8 cellular contexts compared by ENCODE assay signal in genomic region chr1:110053557-110054428, GRCh38. TPM values are rescaled to one million over a fixed set of nuclear protein-coding genes. Genes with fewer than 3 reads are reported as not detected.
DNase-seq lines count a peak whose midpoint lies in the region; ATAC-seq and TF ChIP-seq lines count a peak whose summit lies in the region.

No MANE protein-coding gene starts in this region.

- peaks cover 93% of the 10 kb centered on the region for H3K36me3 ChIP-seq in OCI-LY7 (ENCODE audit: insufficient read depth, low read length)
- H3K36me3 ChIP-seq in upper lobe of right lung: peaks cover 93% of the 10 kb centered on the region

- CTCF ChIA-PET in OCI-LY7 (lab: Charles Lee; ENCODE audit: unreplicated experiment): interaction anchor here (0.8 to 2.0 kb wide), 2 partner anchors 12 to 52 kb away, joined by 3 to 7 read pairs; no protein-coding TSS in a partner anchor

- peak; percentile 75 for ATAC-seq in upper lobe of right lung

- no peak overlapping the region for H3K27ac ChIP-seq in OCI-LY7 (ENCODE audit: low read depth, low read length, poor library complexity, severe bottlenecking)
- no peak overlapping the region for H3K27ac ChIP-seq in upper lobe of right lung

- no peaks in the 10 kb centered on the region for H3K27me3 Mint-ChIP-seq in activated T-cell treated with anti-CD3 and anti-CD28 coated beads, Interleukin-2, amount 50 U/mL, for 24 hours

- no peaks in the 10 kb centered on the region for H3K9me3 Mint-ChIP-seq in activated T-cell treated with anti-CD3 and anti-CD28 coated beads, Interleukin-2, amount 50 U/mL, for 24 hours

- BruUV-seq in OCI-LY7 (replicated peaks; lab: Mats Ljungman, UMichigan): no TSS peak

- no peak overlapping the region for H2AFZ ChIP-seq in OCI-LY7 (ENCODE audit: low read length)

- H3K4me3 Mint-ChIP-seq in activated T-cell treated with anti-CD3 and anti-CD28 coated beads, Interleukin-2, amount 50 U/mL, for 24 hours: no peak overlapping the region

- no peak overlapping the region for H3K4me3 ChIP-seq in AG09309 (ENCODE audit: control insufficient read depth, low read depth, low read length)
- no peak overlapping the region for H3K4me3 ChIP-seq in OCI-LY7 (ENCODE audit: low read depth, low read length, poor library complexity, severe bottlenecking)
- no peak overlapping the region for H3K4me3 ChIP-seq in fibroblast of mammary gland (ENCODE audit: control insufficient read depth, low read depth, low read length)
- H3K4me3 ChIP-seq in upper lobe of right lung: no peak overlapping the region

- intact Hi-C loops in OCI-LY7 (cut with micrococcal nuclease; ENCODE audit: unreplicated experiment) (loop anchor here (1.0 kb wide), 1 partner anchor 53 kb away; no protein-coding TSS in a partner anchor), upper lobe of right lung (cut with DNase I) (loop anchor here (10.0 kb wide), 1 partner anchor 51 kb away; no protein-coding TSS in a partner anchor)

- H4K20me1 ChIP-seq in OCI-LY7 (ENCODE audit: insufficient read depth, low read length): no peaks in the 10 kb centered on the region

- peak; percentile 97 for TF ChIP-seq CTCF in AG09309 (IDR thresholded peaks at IDR 0.05; ENCODE audit: control insufficient read depth, insufficient read depth, low read depth, low read length, missing control alignments)
- TF ChIP-seq CTCF in OCI-LY7 (conservative IDR thresholded peaks at IDR 0.05; ENCODE audit: low read length): peak; percentile 96
- TF ChIP-seq CTCF in fibroblast of mammary gland (conservative IDR thresholded peaks at IDR 0.05; ENCODE audit: control insufficient read depth, insufficient read depth, low read depth, low read length): peak; percentile 94
- peak; percentile 96 for TF ChIP-seq CTCF in upper lobe of right lung (IDR thresholded peaks at IDR 0.05)

- no peaks in the 10 kb centered on the region for H3K27me3 ChIP-seq in upper lobe of right lung

- no peak overlapping the region for H3K4me2 ChIP-seq in OCI-LY7 (ENCODE audit: low read length)

- H3K27ac Mint-ChIP-seq in activated T-cell treated with anti-CD3 and anti-CD28 coated beads, Interleukin-2, amount 50 U/mL, for 24 hours: no peak overlapping the region

- H3K79me2 ChIP-seq in OCI-LY7 (ENCODE audit: insufficient read depth, low read depth, low read length): no peaks in the 10 kb centered on the region

- peaks cover 98% of the 10 kb centered on the region for H3K36me3 Mint-ChIP-seq in activated T-cell treated with anti-CD3 and anti-CD28 coated beads, Interleukin-2, amount 50 U/mL, for 24 hours (ENCODE audit: low read depth)

- POLR2A ChIA-PET in OCI-LY7 (lab: Charles Lee): interaction anchor here (0.6 to 1.0 kb wide), 3 partner anchors 9 to 401 kb away, joined by 3 to 6 read pairs (median 5); no protein-coding TSS in a partner anchor

- no peaks in the 10 kb centered on the region for H3K9me2 ChIP-seq in OCI-LY7 (ENCODE audit: insufficient read depth, low read length)

- H3K4me1 ChIP-seq in OCI-LY7 (ENCODE audit: insufficient read depth, low read length, poor library complexity, severe bottlenecking): no peaks in the 10 kb centered on the region
- peaks cover 8% of the 10 kb centered on the region for H3K4me1 ChIP-seq in upper lobe of right lung

- no peaks in the 10 kb centered on the region for H3K4me1 Mint-ChIP-seq in activated T-cell treated with anti-CD3 and anti-CD28 coated beads, Interleukin-2, amount 50 U/mL, for 24 hours (ENCODE audit: low read depth)

- no peak for DNase-seq in AG09309 (ENCODE audit: low read depth)
- DNase-seq in GM19238 (ENCODE audit: insufficient read length, low spot score): peak; percentile 64
- DNase-seq in OCI-LY7 (ENCODE audit: low spot score): peak; percentile 63
- DNase-seq in activated T-cell treated with anti-CD3 and anti-CD28 coated beads, Interleukin-2, amount 50 U/mL, for 24 hours: peak; percentile 82
- peak; percentile 42 for DNase-seq in fibroblast of mammary gland (ENCODE audit: low read depth)
- DNase-seq in occipital lobe (lab: John Stamatoyannopoulos, UW): peak; percentile 44
- peak; percentile 78 for DNase-seq in upper lobe of right lung
- DNase-seq in NCI-H526 treated with DMSO at 0.1 percent for 48 hours (lab: John Stamatoyannopoulos, UW): no peak

- H3K9me3 ChIP-seq in OCI-LY7 (ENCODE audit: low read length) (no peaks in the 10 kb centered on the region), upper lobe of right lung (no peaks in the 10 kb centered on the region)

RNA-seq across cellular contexts. Expression of gene ALX3, which starts 16.7 kb away (rescaled TPM):
- not detected in 2 replicates for total RNA-seq in OCI-LY7 (2014; rRNA removed; shearing (Covaris generic))
- total RNA-seq in OCI-LY7 (2022): not detected in 2 replicates
- total RNA-seq in occipital lobe: 0.31 TPM
- not detected for total RNA-seq in upper lobe of right lung

RNA-seq across cellular contexts. Expression of gene STRIP1, which starts 19.4 kb away (rescaled TPM):
- total RNA-seq in OCI-LY7 (2014; rRNA removed; shearing (Covaris generic)): 33.1 and 45.5 TPM in 2 replicates
- total RNA-seq in OCI-LY7 (2022) (42.2 and 43.7 TPM in 2 replicates), occipital lobe (102 TPM), upper lobe of right lung (35.6 TPM)

RNA-seq across cellular contexts. Expression of gene UBL4B, which starts 58.5 kb away (rescaled TPM):
- total RNA-seq in OCI-LY7 (2014; rRNA removed; shearing (Covaris generic)): 0.41 TPM in 1 of 2 replicates, not detected in the other
- total RNA-seq in OCI-LY7 (2022) (not detected in 2 replicates), occipital lobe (not detected), upper lobe of right lung (not detected)

Comparison
In these comparisons a context has a peak if more than half of its experiments do, and no peak if none do; other contexts are left out.
1. DNase-seq: peak in GM19238 (single experiment), OCI-LY7 (single experiment), activated T-cell treated with anti-CD3 and anti-CD28 coated beads, Interleukin-2, amount 50 U/mL, for 24 hours (single experiment), fibroblast of mammary gland (single experiment), occipital lobe (single experiment) and upper lobe of right lung (single experiment); none in AG09309 (single experiment) and NCI-H526 treated with DMSO at 0.1 percent for 48 hours (single experiment).
2. Peak in every context shown above with its lines, with median percentiles within 50 percentile points of each other: CTCF ChIP-seq.